6 cellular contexts compared by ENCODE assay signal in genomic region chr16:30369091-30369937, GRCh38. TPM values are rescaled to one million over a fixed set of nuclear protein-coding genes. Genes with fewer than 3 reads are reported as not detected.
DNase-seq lines count a peak whose midpoint lies in the region; ATAC-seq, FAIRE-seq and TF ChIP-seq lines count a peak whose summit lies in the region.

No MANE protein-coding gene starts in this region.

- ATAC-seq in HG03342 (IDR thresholded peaks at IDR 0.05; ENCODE audit: unreplicated experiment): no peak

- peak overlapping the region; percentile 98 for H3K4me2 ChIP-seq in Loucy (ENCODE audit: low read depth, low read length, poor library complexity, severe bottlenecking)
- peak overlapping the region; percentile 98 for H3K4me2 ChIP-seq in osteoblast (ENCODE audit: insufficient read depth, low read length)

- no peak for FAIRE-seq in bronchial epithelial cell (lab: Jason Lieb, UNC)

- H3K27me3 ChIP-seq in Loucy (ENCODE audit: insufficient read depth, low read length, poor library complexity, severe bottlenecking) (no peaks in the 10 kb centered on the region), bronchial epithelial cell (ENCODE audit: control insufficient read depth, insufficient read depth, low read length) (no peaks in the 10 kb centered on the region), osteoblast (ENCODE audit: insufficient read depth, low read length) (no peaks in the 10 kb centered on the region)

- H3K4me1 ChIP-seq in Loucy (ENCODE audit: insufficient read depth, low read length, poor library complexity, severe bottlenecking) (peaks cover 45% of the 10 kb centered on the region), osteoblast (ENCODE audit: insufficient read depth, low read length) (peaks cover 24% of the 10 kb centered on the region)

- no peak for DNase-seq in bronchial epithelial cell (ENCODE audit: low read depth)
- peak; percentile 89 for DNase-seq in osteoblast (ENCODE audit: insufficient read length, low spot score, missing footprints)
- DNase-seq in NCI-H1105 treated with DMSO at 0.1 percent for 48 hours (lab: John Stamatoyannopoulos, UW): no peak
- no peak for DNase-seq in NCI-H345 treated with DMSO at 0.1 percent for 48 hours (lab: John Stamatoyannopoulos, UW; ENCODE audit: unreplicated experiment)

- H2AFZ ChIP-seq in Loucy (ENCODE audit: low read length): no peak overlapping the region
- peak overlapping the region; percentile 5 for H2AFZ ChIP-seq in osteoblast (ENCODE audit: low read length)

- H3K4me3 ChIP-seq in Loucy (ENCODE audit: low read length, poor library complexity, severe bottlenecking) (peak overlapping the region; percentile 85), bronchial epithelial cell (ENCODE audit: low read depth, low read length) (peak overlapping the region; percentile 66), osteoblast (ENCODE audit: insufficient read depth, low read length) (peak overlapping the region; percentile 82)

- no peaks in the 10 kb centered on the region for H3F3A ChIP-seq in Loucy (ENCODE audit: low read depth)

- H3K9me3 ChIP-seq in Loucy (ENCODE audit: insufficient read depth, low read depth, low read length): no peaks in the 10 kb centered on the region
- no peaks in the 10 kb centered on the region for H3K9me3 ChIP-seq in osteoblast (ENCODE audit: low read depth, low read length)

- H3K9ac ChIP-seq in Loucy (ENCODE audit: low read depth, low read length, poor library complexity, severe bottlenecking): peak overlapping the region; percentile 78

- no peak for TF ChIP-seq CTCF in Loucy (conservative IDR thresholded peaks at IDR 0.05; ENCODE audit: low read length)
- no peak for TF ChIP-seq CTCF in bronchial epithelial cell (IDR thresholded peaks at IDR 0.05; ENCODE audit: insufficient read depth, low read length, severe bottlenecking)
- TF ChIP-seq CTCF in osteoblast (IDR thresholded peaks at IDR 0.05; ENCODE audit: extremely low read depth, low read depth, low read length): no peak

- H3K36me3 ChIP-seq in Loucy (ENCODE audit: insufficient read depth, low read length) (0 out of 2 replicates have a peak, but pooled peaks cover 3% of the 10 kb centered on the region), bronchial epithelial cell (ENCODE audit: control insufficient read depth, insufficient read depth, low read length) (peaks cover 11% of the 10 kb centered on the region), osteoblast (ENCODE audit: insufficient read depth, low read length) (peaks cover 16% of the 10 kb centered on the region)

- H4K20me1 ChIP-seq in Loucy (ENCODE audit: insufficient read depth, low read length, poor library complexity, severe bottlenecking): peaks cover 47% of the 10 kb centered on the region
- H4K20me1 ChIP-seq in osteoblast (ENCODE audit: insufficient read depth, low read length): peaks cover 43% of the 10 kb centered on the region

- no peaks in the 10 kb centered on the region for H3K9me2 ChIP-seq in Loucy (replicated peaks; ENCODE audit: low read depth, low read length)

- peaks cover 55% of the 10 kb centered on the region for H3K79me2 ChIP-seq in Loucy (ENCODE audit: insufficient read depth, low read length)
- H3K79me2 ChIP-seq in osteoblast (ENCODE audit: insufficient read depth, low read length): peaks cover 58% of the 10 kb centered on the region

- peak overlapping the region; percentile 77 for H3K27ac ChIP-seq in osteoblast (ENCODE audit: low read depth, low read length)

RNA-seq across cellular contexts. Expression of gene TBC1D10B, which starts 1.0 kb away (rescaled TPM):
- 13.7 and 15.6 TPM in 2 replicates for total RNA-seq in bronchial epithelial cell
- total RNA-seq in osteoblast: 26.5 and 31.5 TPM in 2 replicates

RNA-seq across cellular contexts. Expression of gene MYL11, which starts 5.3 kb away (rescaled TPM):
- total RNA-seq in bronchial epithelial cell (not detected in 2 replicates), osteoblast (not detected in 2 replicates)

RNA-seq across cellular contexts. Expression of gene SEPTIN1, which starts 13.0 kb away (rescaled TPM):
- total RNA-seq in bronchial epithelial cell (under 0.01 TPM in 1 of 2 replicates, not detected in the other), osteoblast (0.29 TPM in 1 of 2 replicates, not detected in the other)

RNA-seq across cellular contexts. Expression of gene CD2BP2, which starts 14.2 kb away (rescaled TPM):
- total RNA-seq in bronchial epithelial cell (37.6 and 39.8 TPM in 2 replicates), osteoblast (30.9 and 32.9 TPM in 2 replicates)

RNA-seq across cellular contexts. Expression of gene ZNF48, which starts 25.9 kb away (rescaled TPM):
- total RNA-seq in bronchial epithelial cell (11.4 and 12.9 TPM in 2 replicates), osteoblast (10.0 and 10.9 TPM in 2 replicates)
